8 cellular contexts compared by ENCODE assay signal in genomic region chr5:139482890-139483208, GRCh38. TPM values are rescaled to one million over a fixed set of nuclear protein-coding genes. Genes with fewer than 3 reads are reported as not detected.
A peak's percentile ranks its signal among the peaks of the same experiment; 100 is the strongest.
DNase-seq lines count a peak whose midpoint lies in the region; ATAC-seq and TF ChIP-seq lines count a peak whose summit lies in the region.
"Not testable (repeated sequence)": the region's sequence is repeated elsewhere in the genome, so short reads cannot be mapped to it uniquely, and the experiment has no call there.
"Had no signal": no experiment of that assay in that cellular context is flagged by ENCODE, and none has a peak within 500 bp of the region (broad histone marks: within the 10 kb centered on the region; RNA-seq: fewer than 3 reads in every experiment).

No MANE protein-coding gene starts in this region.

- peak overlapping the region; percentile 98 for H3K27ac Mint-ChIP-seq in activated T-cell treated with anti-CD3 and anti-CD28 coated beads, Interleukin-2, amount 50 U/mL, for 72 hours
- peak overlapping the region; percentile 94 to 99 (median 96) for H3K27ac Mint-ChIP-seq in naive thymus-derived CD4-positive, alpha-beta T cell
- peak overlapping the region; percentile 16 for H3K27ac Mint-ChIP-seq in stimulated activated memory B cell treated with anti-CD40 and anti-IgM and Interleukin-4, amounts not matched to agents 10 μg/mL and 1 μg/mL and 100 μg/mL, for 72 hours

- H3K27ac ChIP-seq in RWPE2 (ENCODE audit: poor library complexity, severe bottlenecking) = peak overlapping the region; percentile 93
- peak overlapping the region; percentile 80 for H3K27ac ChIP-seq in caudate nucleus (ENCODE audit: low read depth, low read length)
- peak overlapping the region; percentile 86 to 98 (median 92) for H3K27ac ChIP-seq in heart left ventricle
- peak overlapping the region; percentile 80 for H3K27ac ChIP-seq in naive thymus-derived CD4-positive, alpha-beta T cell (ENCODE audit: low read depth, low read length)

- peaks cover 45% of the 10 kb centered on the region for H3K4me1 Mint-ChIP-seq in activated T-cell treated with anti-CD3 and anti-CD28 coated beads, Interleukin-2, amount 50 U/mL, for 72 hours (ENCODE audit: low read depth)
- peaks cover 26 to 41% (median 35%) of the 10 kb centered on the region in 7 donors for H3K4me1 Mint-ChIP-seq in naive thymus-derived CD4-positive, alpha-beta T cell
- H3K4me1 Mint-ChIP-seq in stimulated activated memory B cell treated with anti-CD40 and anti-IgM and Interleukin-4, amounts not matched to agents 10 μg/mL and 1 μg/mL and 100 μg/mL, for 72 hours = peaks cover 16% of the 10 kb centered on the region

- ATAC-seq in RWPE2 (ENCODE audit: low read depth); activated T-cell treated with anti-CD3 and anti-CD28 coated beads, Interleukin-2, amount 50 U/mL, for 72 hours (replicated peaks in 1 of 2); heart left ventricle; naive thymus-derived CD4-positive, alpha-beta T cell; stimulated activated memory B cell treated with anti-CD40 and anti-IgM and Interleukin-4, amounts not matched to agents 10 μg/mL and 1 μg/mL and 100 μg/mL, for 72 hours: not testable (repeated sequence)

- POLR2A ChIA-PET in naive thymus-derived CD4-positive, alpha-beta T cell (lab: Charles Lee) = interaction anchor here (0.6 to 7.2 kb wide), 19 partner anchors 12 to 940 kb away, joined by 3 to 83 read pairs (median 8); partner anchors contain the start of genes DNAJC18, ETF1, PAIP2 and SMIM33

- peak overlapping the region; percentile 80 to 94 for H3K4me3 Mint-ChIP-seq in activated T-cell treated with anti-CD3 and anti-CD28 coated beads, Interleukin-2, amount 50 U/mL, for 72 hours
- peak overlapping the region; percentile 86 to 99 (median 94) for H3K4me3 Mint-ChIP-seq in naive thymus-derived CD4-positive, alpha-beta T cell
- H3K4me3 Mint-ChIP-seq in stimulated activated memory B cell treated with anti-CD40 and anti-IgM and Interleukin-4, amounts not matched to agents 10 μg/mL and 1 μg/mL and 100 μg/mL, for 72 hours = not testable (repeated sequence)

- intact Hi-C loops in heart left ventricle (cut with DNase I) = loop anchor here in 6 of 10 donors (2.0 to 10.0 kb wide), 6 partner anchors 22 to 48 kb away; partner anchors contain the start of gene DNAJC18 (in 3 of the 6)
- intact Hi-C loops in naive thymus-derived CD4-positive, alpha-beta T cell (cut with micrococcal nuclease) = loop anchor here (1.0 to 2.0 kb wide), 9 partner anchors 9 to 940 kb away; partner anchors contain the start of genes DNAJC18 (in 2 of the 2), ETF1 (in 1 of the 2) and UBE2D2 (in 1 of the 2)

- H3K27me3 ChIP-seq in RWPE2 (ENCODE audit: insufficient read depth, poor library complexity, severe bottlenecking); heart left ventricle; naive thymus-derived CD4-positive, alpha-beta T cell (ENCODE audit: control insufficient read depth in 2 of 2, insufficient read depth in 2 of 2, low read length in 2 of 2): not testable (repeated sequence)

- CTCF ChIA-PET in naive thymus-derived CD4-positive, alpha-beta T cell (lab: Charles Lee) = interaction anchor here (0.6 to 4.0 kb wide), 11 partner anchors 9 to 232 kb away, joined by 3 to 26 read pairs (median 5); partner anchors contain the start of genes DNAJC18 and SMIM33

- peak overlapping the region; percentile 73 for H3K4me3 ChIP-seq in GM12865 (ENCODE audit: low read depth, low read length)
- H3K4me3 ChIP-seq in RWPE2 (ENCODE audit: severe bottlenecking) = not testable (repeated sequence)
- peak overlapping the region in 11 of 12 donors; percentile 35 to 81 (median 62) for H3K4me3 ChIP-seq in heart left ventricle
- H3K4me3 ChIP-seq in naive thymus-derived CD4-positive, alpha-beta T cell (ENCODE audit: low read length) = peak overlapping the region; percentile 87

- WGBS in heart left ventricle, 4 donors = 49 to 55% (median 51%) methylated on average over 6 of the region's 6 CpGs

- H3K9me3 ChIP-seq in RWPE2 (ENCODE audit: severe bottlenecking); heart left ventricle; naive thymus-derived CD4-positive, alpha-beta T cell (ENCODE audit: control insufficient read depth in 2 of 3, low read length in 3 of 3): not testable (repeated sequence)

- not testable (repeated sequence) for TF ChIP-seq CTCF in GM12865 (IDR thresholded peaks at IDR 0.05; ENCODE audit: insufficient read depth, low read depth, low read length, missing control alignments); RWPE2 (IDR thresholded peaks at IDR 0.05; ENCODE audit: poor library complexity, severe bottlenecking); heart left ventricle (IDR thresholded peaks at IDR 0.05)

- not testable (repeated sequence) for DNase-seq in GM12865 (ENCODE audit: low read depth); RWPE2 (ENCODE audit: low spot score); activated T-cell treated with anti-CD3 and anti-CD28 coated beads, Interleukin-2, amount 50 U/mL, for 72 hours; heart left ventricle; naive thymus-derived CD4-positive, alpha-beta T cell
- DNase-seq in caudate nucleus (lab: John Stamatoyannopoulos, UW) = peak in 1 of 61 donors; percentile 8

- H3K36me3 ChIP-seq in RWPE2 (ENCODE audit: low read depth) (peaks cover 15% of the 10 kb centered on the region), heart left ventricle (peaks cover 0 to 33% (median 27%) of the 10 kb centered on the region in 9 donors)
- peaks cover 4 to 21% (median 10%) of the 10 kb centered on the region in 3 experiments for H3K36me3 ChIP-seq in naive thymus-derived CD4-positive, alpha-beta T cell (ENCODE audit: control insufficient read depth in 2 of 3, insufficient read depth in 3 of 3, low read length in 3 of 3)

- H3K36me3 Mint-ChIP-seq in activated T-cell treated with anti-CD3 and anti-CD28 coated beads, Interleukin-2, amount 50 U/mL, for 72 hours (ENCODE audit: insufficient read depth in 2 of 2) = peaks cover 14 to 18% of the 10 kb centered on the region in 2 donors
- H3K36me3 Mint-ChIP-seq in naive thymus-derived CD4-positive, alpha-beta T cell = peaks cover 0 to 22% (median 15%) of the 10 kb centered on the region in 5 donors
- H3K36me3 Mint-ChIP-seq in stimulated activated memory B cell treated with anti-CD40 and anti-IgM and Interleukin-4, amounts not matched to agents 10 μg/mL and 1 μg/mL and 100 μg/mL, for 72 hours = not testable (repeated sequence)

- not testable (repeated sequence) for H3K9me3 Mint-ChIP-seq in activated T-cell treated with anti-CD3 and anti-CD28 coated beads, Interleukin-2, amount 50 U/mL, for 72 hours; naive thymus-derived CD4-positive, alpha-beta T cell; stimulated activated memory B cell treated with anti-CD40 and anti-IgM and Interleukin-4, amounts not matched to agents 10 μg/mL and 1 μg/mL and 100 μg/mL, for 72 hours

- peaks cover 23% of the 10 kb centered on the region for H3K4me1 ChIP-seq in RWPE2 (ENCODE audit: insufficient read depth, poor library complexity, severe bottlenecking)
- peaks cover 0 to 74% (median 43%) of the 10 kb centered on the region in 12 donors for H3K4me1 ChIP-seq in heart left ventricle
- peaks cover 21 to 29% of the 10 kb centered on the region in 2 donors for H3K4me1 ChIP-seq in naive thymus-derived CD4-positive, alpha-beta T cell (ENCODE audit: control insufficient read depth in 2 of 2, insufficient read depth in 2 of 2, low read length in 2 of 2)

- not testable (repeated sequence) for TF ChIP-seq POLR2A in heart left ventricle (IDR thresholded peaks at IDR 0.05)

- not testable (repeated sequence) for H3K27me3 Mint-ChIP-seq in activated T-cell treated with anti-CD3 and anti-CD28 coated beads, Interleukin-2, amount 50 U/mL, for 72 hours (ENCODE audit: low read depth); naive thymus-derived CD4-positive, alpha-beta T cell; stimulated activated memory B cell treated with anti-CD40 and anti-IgM and Interleukin-4, amounts not matched to agents 10 μg/mL and 1 μg/mL and 100 μg/mL, for 72 hours

RNA-seq across cellular contexts. Expression of gene STING1, which starts 0.3 kb away (rescaled TPM):
- total RNA-seq in activated T-cell treated with anti-CD3 and anti-CD28 coated beads, Interleukin-2, amount 50 U/mL, for 72 hours = 100 to 1,000 TPM in 1 of 2 donors, 10 to 100 TPM in 1; 98.6 to 230 TPM
- total RNA-seq in heart left ventricle = 100 to 1,000 TPM in 1 of 9 donors, 10 to 100 TPM in 8; 32.4 to 119 (median 57.9) TPM
- 10 to 100 TPM; 20.4 to 25.9 TPM for polyA plus RNA-seq in heart left ventricle
- 100 to 1,000 TPM; 124 to 213 (median 130) TPM for total RNA-seq in naive thymus-derived CD4-positive, alpha-beta T cell
- 100 to 1,000 TPM in 1 of 2 donors, 10 to 100 TPM in 1; 84.6 to 150 TPM for polyA plus RNA-seq in naive thymus-derived CD4-positive, alpha-beta T cell

RNA-seq across cellular contexts. Expression of gene SMIM33, which starts 12.0 kb away (rescaled TPM):
- under 1 TPM; 0.22 to 0.35 TPM for total RNA-seq in activated T-cell treated with anti-CD3 and anti-CD28 coated beads, Interleukin-2, amount 50 U/mL, for 72 hours
- under 1 TPM in 1 of 9 donors, not detected in 8; 0.16 TPM for total RNA-seq in heart left ventricle
- not detected for polyA plus RNA-seq in heart left ventricle
- under 1 TPM in 3 of 5 experiments, not detected in 2; 0.14 to 0.99 (median 0.27) TPM for total RNA-seq in naive thymus-derived CD4-positive, alpha-beta T cell
- polyA plus RNA-seq in naive thymus-derived CD4-positive, alpha-beta T cell = under 1 TPM; 0.09 to 0.64 TPM
- total RNA-seq: dermis blood vessel endothelial cell had no signal

RNA-seq across cellular contexts. Expression of gene ECSCR, which starts 20.3 kb away (rescaled TPM):
- total RNA-seq in activated T-cell treated with anti-CD3 and anti-CD28 coated beads, Interleukin-2, amount 50 U/mL, for 72 hours = 1 to 10 TPM; 1.2 to 1.4 TPM
- total RNA-seq in heart left ventricle = 10 to 100 TPM; 13.4 to 59.3 (median 21.3) TPM
- polyA plus RNA-seq in heart left ventricle = 10 to 100 TPM; 18.1 to 55.3 TPM
- total RNA-seq in naive thymus-derived CD4-positive, alpha-beta T cell = under 1 TPM in 3 of 5 experiments, not detected in 2; 0.37 to 0.73 (median 0.38) TPM
- under 1 TPM in 1 of 2 donors, not detected in 1; 0.19 TPM for polyA plus RNA-seq in naive thymus-derived CD4-positive, alpha-beta T cell

RNA-seq across cellular contexts. Expression of gene DNAJC18, which starts 43.5 kb away (rescaled TPM):
- total RNA-seq in activated T-cell treated with anti-CD3 and anti-CD28 coated beads, Interleukin-2, amount 50 U/mL, for 72 hours = 10 to 100 TPM; 46.1 to 73.7 TPM
- total RNA-seq in heart left ventricle = 10 to 100 TPM in 5 of 9 donors, 1 to 10 TPM in 4; 4.8 to 17.8 (median 14.2) TPM
- 1 to 10 TPM; 4.0 to 4.7 TPM for polyA plus RNA-seq in heart left ventricle
- 1 to 10 TPM; 2.2 to 9.7 (median 4.9) TPM for total RNA-seq in naive thymus-derived CD4-positive, alpha-beta T cell
- 1 to 10 TPM; 3.8 to 6.8 TPM for polyA plus RNA-seq in naive thymus-derived CD4-positive, alpha-beta T cell

Comparison
In these comparisons a context has a peak if more than half of its experiments do, and no peak if none do; other contexts are left out.
1. H3K27ac Mint-ChIP-seq: peak in every context shown above with its lines; median percentile 98 in activated T-cell treated with anti-CD3 and anti-CD28 coated beads, Interleukin-2, amount 50 U/mL, for 72 hours; 96 in naive thymus-derived CD4-positive, alpha-beta T cell; 16 in stimulated activated memory B cell treated with anti-CD40 and anti-IgM and Interleukin-4, amounts not matched to agents 10 μg/mL and 1 μg/mL and 100 μg/mL, for 72 hours.
2. RNA of gene ECSCR, which starts 20.3 kb away (total RNA-seq): 13.4 to 59.3 TPM in heart left ventricle; 1.2 to 1.4 TPM in activated T-cell treated with anti-CD3 and anti-CD28 coated beads, Interleukin-2, amount 50 U/mL, for 72 hours and 0.37 to 0.73 TPM in naive thymus-derived CD4-positive, alpha-beta T cell; every median in the first group is over 4 times any median in the second.
3. Peak in every context shown above with its lines, with median percentiles within 50 percentile points of each other: H3K27ac ChIP-seq.